7 cellular contexts compared by ENCODE assay signal in genomic region chr1:241485554-241485992, GRCh38. TPM values are rescaled to one million over a fixed set of nuclear protein-coding genes. Genes with fewer than 3 reads are reported as not detected.
A peak's percentile ranks its signal among the peaks of the same experiment; 100 is the strongest.
DNase-seq lines count a peak whose midpoint lies in the region; ATAC-seq, FAIRE-seq and TF ChIP-seq lines count a peak whose summit lies in the region.

No MANE protein-coding gene starts in this region.

- H3K36me3 Mint-ChIP-seq in memory B cell (no peaks in the 10 kb centered on the region), T-helper 17 cell (ENCODE audit: low read depth) (peaks cover 4% of the 10 kb centered on the region)

- no peaks in the 10 kb centered on the region for H3K36me3 ChIP-seq in SU-DHL-6 (ENCODE audit: low read length)

- H4K20me1 ChIP-seq in SU-DHL-6 (ENCODE audit: low read depth, low read length): no peaks in the 10 kb centered on the region

- no peak overlapping the region for H2AFZ ChIP-seq in SU-DHL-6 (ENCODE audit: low read depth, low read length, severe bottlenecking)

- no peak overlapping the region for H3K4me3 ChIP-seq in SU-DHL-6 (ENCODE audit: insufficient read depth, low read length, poor library complexity, severe bottlenecking)

- H3K9me2 ChIP-seq in SU-DHL-6 (replicated peaks; ENCODE audit: insufficient read depth, low read length): no peaks in the 10 kb centered on the region

- H3K4me2 ChIP-seq in SU-DHL-6 (ENCODE audit: low read depth, low read length, poor library complexity, severe bottlenecking): no peak overlapping the region

- H3K27me3 Mint-ChIP-seq in memory B cell: no peaks in the 10 kb centered on the region
- peaks cover 5% of the 10 kb centered on the region for H3K27me3 Mint-ChIP-seq in T-helper 17 cell

- H3K27me3 ChIP-seq in SU-DHL-6 (ENCODE audit: low read length): no peaks in the 10 kb centered on the region

- no peak overlapping the region for H3K9ac ChIP-seq in SU-DHL-6 (ENCODE audit: low read length)

- FAIRE-seq in GM12892 (lab: Jason Lieb, UNC): peak; percentile 92

- no peak overlapping the region for H3K27ac Mint-ChIP-seq in memory B cell
- H3K27ac Mint-ChIP-seq in T-helper 17 cell: no peak overlapping the region

- ATAC-seq in GM21576 (IDR thresholded peaks at IDR 0.05; ENCODE audit: unreplicated experiment): peak; percentile 72
- peak; percentile 49 for ATAC-seq in memory B cell (ENCODE audit: low read depth)
- no peak for ATAC-seq in T-helper 17 cell

- H3K9me3 ChIP-seq in SU-DHL-6 (ENCODE audit: insufficient read depth, low read length): no peaks in the 10 kb centered on the region
- no peaks in the 10 kb centered on the region for H3K9me3 ChIP-seq in T-helper 17 cell (ENCODE audit: control insufficient read depth, low read length, poor library complexity, severe bottlenecking)

- no peak overlapping the region for H3K4me3 Mint-ChIP-seq in memory B cell
- H3K4me3 Mint-ChIP-seq in T-helper 17 cell: no peak overlapping the region

- H3K27ac ChIP-seq in SU-DHL-6 (ENCODE audit: low read depth, low read length): no peak overlapping the region

- no peaks in the 10 kb centered on the region for H3F3A ChIP-seq in SU-DHL-6 (ENCODE audit: insufficient read depth)

- TF ChIP-seq POLR2A in GM12892 (IDR thresholded peaks at IDR 0.05; ENCODE audit: low read depth, low read length): no peak

- peak; percentile 62 for TF ChIP-seq CTCF in SU-DHL-6 (IDR thresholded peaks at IDR 0.05; ENCODE audit: insufficient read depth, low read length, poor library complexity, severe bottlenecking)

- H3K9me3 Mint-ChIP-seq in memory B cell: no peaks in the 10 kb centered on the region

- H3K4me1 Mint-ChIP-seq in memory B cell: peaks cover 5% of the 10 kb centered on the region
- H3K4me1 Mint-ChIP-seq in T-helper 17 cell: peaks cover 3% of the 10 kb centered on the region

- no peaks in the 10 kb centered on the region for H3K79me2 ChIP-seq in SU-DHL-6 (ENCODE audit: insufficient read depth, low read length)

- DNase-seq in GM12892 (ENCODE audit: insufficient read length): peak; percentile 5
- peak; percentile 39 for DNase-seq in HT1080 (ENCODE audit: low read depth)
- DNase-seq in memory B cell (ENCODE audit: low spot score in 2 of 2): no peak
- no peak for DNase-seq in GM19238 (ENCODE audit: insufficient read length, low spot score)
- no peak for DNase-seq in T-helper 17 cell

RNA-seq across cellular contexts. Expression of gene FH, which starts 34.0 kb away (rescaled TPM):
- 100 TPM for polyA plus RNA-seq in GM12892 (2012; ENCODE audit: missing spikeins)
- total RNA-seq in HT1080 (2014; rRNA removed; shearing (Covaris generic)): 97.8 and 101 TPM in 2 replicates
- 90.6 and 97.2 TPM in 2 replicates for polyA plus RNA-seq in HT1080 (2015; cell fraction: cytosol; rRNA removed)
- 106 and 112 TPM in 2 replicates for polyA plus RNA-seq in HT1080 (2015; cell fraction: nucleus; rRNA removed)
- total RNA-seq in T-helper 17 cell: 10 to 100 TPM; 13.9 to 18.5 TPM

RNA-seq across cellular contexts. Expression of gene KMO, which starts 46.6 kb away (rescaled TPM):
- 2.7 TPM for polyA plus RNA-seq in GM12892 (2012; ENCODE audit: missing spikeins)
- not detected in 2 replicates for total RNA-seq in HT1080 (2014; rRNA removed; shearing (Covaris generic))
- polyA plus RNA-seq in HT1080 (2015; cell fraction: cytosol; rRNA removed): not detected in 2 replicates
- not detected in 2 replicates for polyA plus RNA-seq in HT1080 (2015; cell fraction: nucleus; rRNA removed)
- total RNA-seq in T-helper 17 cell: 1 to 10 TPM in 1 of 2 donors, not detected in 1; 1.5 TPM

Comparison
In these comparisons a context has a peak if more than half of its experiments do, and no peak if none do; other contexts are left out.
1. DNase-seq: peak in GM12892 (single experiment) and HT1080 (single experiment); none in memory B cell (0 of 2), GM19238 (single experiment) and T-helper 17 cell (0 of 3).